In genomic region chr20:50957798-50958732, GRCh38 we compare ENCODE assay signal across 1 cellular context.
TF ChIP-seq lines count a peak whose summit lies in the region.

Gene DPM1 (minus strand): TSS chr20:50958532. CDS start chr20:50958523, 9 bp downstream.

TF ChIP-seq in HepG2, 621 proteins besides CTCF, POLR2A, EP300 and RAD21 (continued from another document and continues in another):
- no peak for TF ChIP-seq IRX3 (CRISPR knock-in tag; IDR thresholded peaks at IDR 0.05; ENCODE audit: borderline replicate concordance, low read depth)
- TF ChIP-seq SOX13 (IDR thresholded peaks at IDR 0.05), result no peak
- TF ChIP-seq SOX13 (CRISPR knock-in tag; conservative IDR thresholded peaks at IDR 0.05 in 1 of 2, IDR thresholded peaks at IDR 0.05 in 1 of 2), result peak in 1 of 2 experiments; percentile 33; a peak in 1 of 4 replicates
- peak; percentile 69 for TF ChIP-seq JUND (CRISPR knock-in tag; IDR thresholded peaks at IDR 0.05)
- TF ChIP-seq, protein P1, sequence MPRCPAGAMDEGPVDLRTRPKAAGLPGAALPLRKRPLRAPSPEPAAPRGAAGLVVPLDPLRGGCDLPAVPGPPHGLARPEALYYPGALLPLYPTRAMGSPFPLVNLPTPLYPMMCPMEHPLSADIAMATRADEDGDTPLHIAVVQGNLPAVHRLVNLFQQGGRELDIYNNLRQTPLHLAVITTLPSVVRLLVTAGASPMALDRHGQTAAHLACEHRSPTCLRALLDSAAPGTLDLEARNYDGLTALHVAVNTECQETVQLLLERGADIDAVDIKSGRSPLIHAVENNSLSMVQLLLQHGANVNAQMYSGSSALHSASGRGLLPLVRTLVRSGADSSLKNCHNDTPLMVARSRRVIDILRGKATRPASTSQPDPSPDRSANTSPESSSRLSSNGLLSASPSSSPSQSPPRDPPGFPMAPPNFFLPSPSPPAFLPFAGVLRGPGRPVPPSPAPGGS (CRISPR knock-in tag; IDR thresholded peaks at IDR 0.05), result peak; percentile 17; the same call in 1 of the 2 replicates
- TF ChIP-seq ZNF20 (CRISPR knock-in tag; IDR thresholded peaks at IDR 0.05), result no peak
- peak; percentile 65 for TF ChIP-seq RXRB (CRISPR knock-in tag; IDR thresholded peaks at IDR 0.05; ENCODE audit: borderline replicate concordance)
- TF ChIP-seq ZNF609 (CRISPR knock-in tag; IDR thresholded peaks at IDR 0.05; ENCODE audit: borderline replicate concordance), result 0 out of 2 replicates have a peak, but pooled peaks have one; percentile 11
- TF ChIP-seq ZSCAN20 (CRISPR knock-in tag; IDR thresholded peaks at IDR 0.05; ENCODE audit: borderline replicate concordance), result no peak
- TF ChIP-seq BRD4 (CRISPR knock-in tag; IDR thresholded peaks at IDR 0.05), result peak; percentile 79
- peak; percentile 85; the same call in 1 of the 2 replicates for TF ChIP-seq NR1H2 (CRISPR knock-in tag; IDR thresholded peaks at IDR 0.05; ENCODE audit: borderline replicate concordance, low read depth)
- no peak for TF ChIP-seq SP5 (CRISPR knock-in tag; IDR thresholded peaks at IDR 0.05; ENCODE audit: borderline replicate concordance, low read depth)
- TF ChIP-seq MZF1 (CRISPR knock-in tag; IDR thresholded peaks at IDR 0.05; ENCODE audit: borderline replicate concordance), result peak; percentile 89
- TF ChIP-seq, protein P2, sequence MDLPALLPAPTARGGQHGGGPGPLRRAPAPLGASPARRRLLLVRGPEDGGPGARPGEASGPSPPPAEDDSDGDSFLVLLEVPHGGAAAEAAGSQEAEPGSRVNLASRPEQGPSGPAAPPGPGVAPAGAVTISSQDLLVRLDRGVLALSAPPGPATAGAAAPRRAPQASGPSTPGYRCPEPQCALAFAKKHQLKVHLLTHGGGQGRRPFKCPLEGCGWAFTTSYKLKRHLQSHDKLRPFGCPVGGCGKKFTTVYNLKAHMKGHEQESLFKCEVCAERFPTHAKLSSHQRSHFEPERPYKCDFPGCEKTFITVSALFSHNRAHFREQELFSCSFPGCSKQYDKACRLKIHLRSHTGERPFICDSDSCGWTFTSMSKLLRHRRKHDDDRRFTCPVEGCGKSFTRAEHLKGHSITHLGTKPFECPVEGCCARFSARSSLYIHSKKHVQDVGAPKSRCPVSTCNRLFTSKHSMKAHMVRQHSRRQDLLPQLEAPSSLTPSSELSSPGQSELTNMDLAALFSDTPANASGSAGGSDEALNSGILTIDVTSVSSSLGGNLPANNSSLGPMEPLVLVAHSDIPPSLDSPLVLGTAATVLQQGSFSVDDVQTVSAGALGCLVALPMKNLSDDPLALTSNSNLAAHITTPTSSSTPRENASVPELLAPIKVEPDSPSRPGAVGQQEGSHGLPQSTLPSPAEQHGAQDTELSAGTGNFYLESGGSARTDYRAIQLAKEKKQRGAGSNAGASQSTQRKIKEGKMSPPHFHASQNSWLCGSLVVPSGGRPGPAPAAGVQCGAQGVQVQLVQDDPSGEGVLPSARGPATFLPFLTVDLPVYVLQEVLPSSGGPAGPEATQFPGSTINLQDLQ (CRISPR knock-in tag; IDR thresholded peaks at IDR 0.05), result peak; percentile 67; the same call in 1 of the 2 replicates
- TF ChIP-seq CBX5 (CRISPR knock-in tag; IDR thresholded peaks at IDR 0.05; ENCODE audit: borderline replicate concordance), result peak; percentile 85
- TF ChIP-seq, protein P3, sequence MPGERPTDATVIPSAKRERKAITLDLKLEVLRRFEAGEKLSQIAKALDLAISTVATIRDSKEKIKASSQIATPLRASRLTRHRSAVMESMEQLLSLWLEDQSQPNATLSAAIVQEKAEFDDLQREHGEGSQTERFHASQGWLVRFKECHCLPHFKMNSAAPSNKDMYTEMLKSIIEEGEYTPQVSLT (CRISPR knock-in tag; IDR thresholded peaks at IDR 0.05; ENCODE audit: borderline replicate concordance, low read depth), result no peak
- TF ChIP-seq ZBTB46 (CRISPR knock-in tag; IDR thresholded peaks at IDR 0.05; ENCODE audit: borderline replicate concordance), result no peak
- TF ChIP-seq, protein P4, sequence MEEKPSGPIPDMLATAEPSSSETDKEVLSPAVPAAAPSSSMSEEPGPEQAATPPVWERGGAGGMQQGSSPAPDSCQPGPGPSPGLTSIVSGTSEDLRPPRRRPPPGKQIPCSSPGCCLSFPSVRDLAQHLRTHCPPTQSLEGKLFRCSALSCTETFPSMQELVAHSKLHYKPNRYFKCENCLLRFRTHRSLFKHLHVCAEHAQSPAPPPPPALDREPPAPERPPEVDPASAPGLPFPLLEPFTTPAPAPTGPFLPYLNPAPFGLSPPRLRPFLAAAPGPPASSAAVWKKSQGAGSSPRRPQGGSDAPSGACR (CRISPR knock-in tag; IDR thresholded peaks at IDR 0.05), result peak; percentile 93
- peak; percentile 69; the same call in 1 of the 2 replicates for TF ChIP-seq ZNF724P (CRISPR knock-in tag; IDR thresholded peaks at IDR 0.05; ENCODE audit: borderline replicate concordance)
- peak; percentile 78 for TF ChIP-seq TBL1XR1 (IDR thresholded peaks at IDR 0.05; ENCODE audit: borderline replicate concordance, low read length, partially characterized antibody)
- TF ChIP-seq, protein P5, sequence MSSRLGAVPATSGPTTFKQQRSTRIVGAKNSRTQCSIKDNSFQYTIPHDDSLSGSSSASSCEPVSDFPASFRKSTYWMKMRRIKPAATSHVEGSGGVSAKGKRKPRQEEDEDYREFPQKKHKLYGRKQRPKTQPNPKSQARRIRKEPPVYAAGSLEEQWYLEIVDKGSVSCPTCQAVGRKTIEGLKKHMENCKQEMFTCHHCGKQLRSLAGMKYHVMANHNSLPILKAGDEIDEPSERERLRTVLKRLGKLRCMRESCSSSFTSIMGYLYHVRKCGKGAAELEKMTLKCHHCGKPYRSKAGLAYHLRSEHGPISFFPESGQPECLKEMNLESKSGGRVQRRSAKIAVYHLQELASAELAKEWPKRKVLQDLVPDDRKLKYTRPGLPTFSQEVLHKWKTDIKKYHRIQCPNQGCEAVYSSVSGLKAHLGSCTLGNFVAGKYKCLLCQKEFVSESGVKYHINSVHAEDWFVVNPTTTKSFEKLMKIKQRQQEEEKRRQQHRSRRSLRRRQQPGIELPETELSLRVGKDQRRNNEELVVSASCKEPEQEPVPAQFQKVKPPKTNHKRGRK (CRISPR knock-in tag; IDR thresholded peaks at IDR 0.05), result no peak; the same call in 1 of the 2 replicates
- TF ChIP-seq, protein P6, sequence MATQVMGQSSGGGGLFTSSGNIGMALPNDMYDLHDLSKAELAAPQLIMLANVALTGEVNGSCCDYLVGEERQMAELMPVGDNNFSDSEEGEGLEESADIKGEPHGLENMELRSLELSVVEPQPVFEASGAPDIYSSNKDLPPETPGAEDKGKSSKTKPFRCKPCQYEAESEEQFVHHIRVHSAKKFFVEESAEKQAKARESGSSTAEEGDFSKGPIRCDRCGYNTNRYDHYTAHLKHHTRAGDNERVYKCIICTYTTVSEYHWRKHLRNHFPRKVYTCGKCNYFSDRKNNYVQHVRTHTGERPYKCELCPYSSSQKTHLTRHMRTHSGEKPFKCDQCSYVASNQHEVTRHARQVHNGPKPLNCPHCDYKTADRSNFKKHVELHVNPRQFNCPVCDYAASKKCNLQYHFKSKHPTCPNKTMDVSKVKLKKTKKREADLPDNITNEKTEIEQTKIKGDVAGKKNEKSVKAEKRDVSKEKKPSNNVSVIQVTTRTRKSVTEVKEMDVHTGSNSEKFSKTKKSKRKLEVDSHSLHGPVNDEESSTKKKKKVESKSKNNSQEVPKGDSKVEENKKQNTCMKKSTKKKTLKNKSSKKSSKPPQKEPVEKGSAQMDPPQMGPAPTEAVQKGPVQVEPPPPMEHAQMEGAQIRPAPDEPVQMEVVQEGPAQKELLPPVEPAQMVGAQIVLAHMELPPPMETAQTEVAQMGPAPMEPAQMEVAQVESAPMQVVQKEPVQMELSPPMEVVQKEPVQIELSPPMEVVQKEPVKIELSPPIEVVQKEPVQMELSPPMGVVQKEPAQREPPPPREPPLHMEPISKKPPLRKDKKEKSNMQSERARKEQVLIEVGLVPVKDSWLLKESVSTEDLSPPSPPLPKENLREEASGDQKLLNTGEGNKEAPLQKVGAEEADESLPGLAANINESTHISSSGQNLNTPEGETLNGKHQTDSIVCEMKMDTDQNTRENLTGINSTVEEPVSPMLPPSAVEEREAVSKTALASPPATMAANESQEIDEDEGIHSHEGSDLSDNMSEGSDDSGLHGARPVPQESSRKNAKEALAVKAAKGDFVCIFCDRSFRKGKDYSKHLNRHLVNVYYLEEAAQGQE (IDR thresholded peaks at IDR 0.05; ENCODE audit: borderline replicate concordance in 1 of 2, low read depth in 1 of 2, low read length in 2 of 2), result peak in 1 of 2 experiments; percentile 86; a peak in 3 of 4 replicates
- TF ChIP-seq ZNF83 (CRISPR knock-in tag; IDR thresholded peaks at IDR 0.05; ENCODE audit: borderline replicate concordance), result peak; percentile 92; the same call in 1 of the 2 replicates
- TF ChIP-seq TCF12 (IDR thresholded peaks at IDR 0.05), result no peak
- no peak for TF ChIP-seq TCF12 (CRISPR knock-in tag; IDR thresholded peaks at IDR 0.05)
- no peak for TF ChIP-seq SCMH1 (CRISPR knock-in tag; IDR thresholded peaks at IDR 0.05; ENCODE audit: borderline replicate concordance)
- TF ChIP-seq ZNF329 (CRISPR knock-in tag; IDR thresholded peaks at IDR 0.05; ENCODE audit: low read depth), result peak; percentile 82; the same call in 1 of the 2 replicates
- TF ChIP-seq ZBTB20 (CRISPR knock-in tag; IDR thresholded peaks at IDR 0.05; ENCODE audit: borderline replicate concordance, low read depth), result peak; percentile 83
- no peak for TF ChIP-seq DDIT3 (CRISPR knock-in tag; IDR thresholded peaks at IDR 0.05)
- no peak for TF ChIP-seq ZNF207 (IDR thresholded peaks at IDR 0.05; ENCODE audit: borderline replicate concordance)
- peak; percentile 32; the same call in 1 of the 2 replicates for TF ChIP-seq ZNF775 (CRISPR knock-in tag; IDR thresholded peaks at IDR 0.05; ENCODE audit: borderline replicate concordance)
- TF ChIP-seq ZNF253 (CRISPR knock-in tag; IDR thresholded peaks at IDR 0.05; ENCODE audit: borderline replicate concordance), result no peak
- no peak for TF ChIP-seq SRSF4 (IDR thresholded peaks at IDR 0.05; ENCODE audit: low read depth, low read length, poor library complexity, severe bottlenecking)
- TF ChIP-seq, protein P7, sequence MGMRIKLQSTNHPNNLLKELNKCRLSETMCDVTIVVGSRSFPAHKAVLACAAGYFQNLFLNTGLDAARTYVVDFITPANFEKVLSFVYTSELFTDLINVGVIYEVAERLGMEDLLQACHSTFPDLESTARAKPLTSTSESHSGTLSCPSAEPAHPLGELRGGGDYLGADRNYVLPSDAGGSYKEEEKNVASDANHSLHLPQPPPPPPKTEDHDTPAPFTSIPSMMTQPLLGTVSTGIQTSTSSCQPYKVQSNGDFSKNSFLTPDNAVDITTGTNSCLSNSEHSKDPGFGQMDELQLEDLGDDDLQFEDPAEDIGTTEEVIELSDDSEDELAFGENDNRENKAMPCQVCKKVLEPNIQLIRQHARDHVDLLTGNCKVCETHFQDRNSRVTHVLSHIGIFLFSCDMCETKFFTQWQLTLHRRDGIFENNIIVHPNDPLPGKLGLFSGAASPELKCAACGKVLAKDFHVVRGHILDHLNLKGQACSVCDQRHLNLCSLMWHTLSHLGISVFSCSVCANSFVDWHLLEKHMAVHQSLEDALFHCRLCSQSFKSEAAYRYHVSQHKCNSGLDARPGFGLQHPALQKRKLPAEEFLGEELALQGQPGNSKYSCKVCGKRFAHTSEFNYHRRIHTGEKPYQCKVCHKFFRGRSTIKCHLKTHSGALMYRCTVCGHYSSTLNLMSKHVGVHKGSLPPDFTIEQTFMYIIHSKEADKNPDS (CRISPR knock-in tag; IDR thresholded peaks at IDR 0.05), result no peak
- TF ChIP-seq MBNL3 (CRISPR knock-in tag; conservative IDR thresholded peaks at IDR 0.05), result no peak
- peak; percentile 24 for TF ChIP-seq ZEB1 (IDR thresholded peaks at IDR 0.05; ENCODE audit: insufficient replicate concordance, low read depth)
